ENCODE assay signal across 8 cellular contexts in genomic region chr6:41713650-41714291, GRCh38. TPM values are rescaled to one million over a fixed set of nuclear protein-coding genes. Genes with fewer than 3 reads are reported as not detected.
A peak's percentile ranks its signal among the peaks of the same experiment; 100 is the strongest.
DNase-seq lines count a peak whose midpoint lies in the region; ATAC-seq lines count a peak whose summit lies in the region.

No MANE protein-coding gene starts in this region.

- H3K9me3 Mint-ChIP-seq in CD8-positive, alpha-beta memory T cell = no peaks in the 10 kb centered on the region

- no peaks in the 10 kb centered on the region for H3K27me3 Mint-ChIP-seq in CD8-positive, alpha-beta memory T cell

- peak overlapping the region in 1 of 8 donors; percentile 19 for H3K27ac Mint-ChIP-seq in CD8-positive, alpha-beta memory T cell

- H3K4me3 Mint-ChIP-seq in CD8-positive, alpha-beta memory T cell = peak overlapping the region in 1 of 7 donors; percentile 6

- peak; percentile 37 to 51 for DNase-seq in activated T-cell treated with anti-CD3 and anti-CD28 coated beads, Interleukin-2, amount 50 U/mL, for 48 hours
- DNase-seq in occipital lobe (lab: John Stamatoyannopoulos, UW) (peak; percentile 73), superior temporal gyrus (ENCODE audit: extremely low spot score) (no peak), T-helper 1 cell (no peak), NCI-H146 treated with DMSO at 0.1 percent for 48 hours (lab: John Stamatoyannopoulos, UW; ENCODE audit: unreplicated experiment) (no peak)
- no peak for DNase-seq in CD8-positive, alpha-beta memory T cell

- CTCF ChIA-PET in CD8-positive, alpha-beta memory T cell (lab: Charles Lee) = no interaction called here

- POLR2A ChIA-PET in CD8-positive, alpha-beta memory T cell (lab: Charles Lee) = no interaction called here

- H3K4me3 ChIP-seq in CD8-positive, alpha-beta memory T cell (ENCODE audit: low read length) = no peak overlapping the region

- no peaks in the 10 kb centered on the region for H3K27me3 ChIP-seq in CD8-positive, alpha-beta memory T cell (ENCODE audit: insufficient read depth, low read length, poor library complexity, severe bottlenecking)

- H3K27ac ChIP-seq in CD8-positive, alpha-beta memory T cell (ENCODE audit: low read depth, low read length) = no peak overlapping the region

- peak; percentile 45 for ATAC-seq in GM18858 (IDR thresholded peaks at IDR 0.05; ENCODE audit: unreplicated experiment)
- ATAC-seq in HG02610 (IDR thresholded peaks at IDR 0.05; ENCODE audit: unreplicated experiment) = peak; percentile 65

- peaks cover under 1% of the 10 kb centered on the region for H3K4me1 ChIP-seq in CD8-positive, alpha-beta memory T cell (ENCODE audit: insufficient read depth, low read length)

- peaks cover 17 to 33% (median 30%) of the 10 kb centered on the region in 3 donors for H3K4me1 Mint-ChIP-seq in CD8-positive, alpha-beta memory T cell

- H3K36me3 Mint-ChIP-seq in CD8-positive, alpha-beta memory T cell = peaks cover 0 to 4% (median 0%) of the 10 kb centered on the region in 3 donors

- no peaks in the 10 kb centered on the region for H3K36me3 ChIP-seq in CD8-positive, alpha-beta memory T cell (ENCODE audit: insufficient read depth, low read length)

- H3K9me3 ChIP-seq in CD8-positive, alpha-beta memory T cell (ENCODE audit: low read length) = no peaks in the 10 kb centered on the region

RNA-seq across cellular contexts. Expression of gene TFEB, which starts 21.6 kb away (rescaled TPM):
- total RNA-seq in occipital lobe = 3.4 TPM
- 10 to 100 TPM; 12.0 to 12.5 TPM for total RNA-seq in CD8-positive, alpha-beta memory T cell
- polyA plus RNA-seq in CD8-positive, alpha-beta memory T cell = 18.8 TPM

RNA-seq across cellular contexts. Expression of gene PGC, which starts 33.4 kb away (rescaled TPM):
- total RNA-seq in occipital lobe = not detected
- not detected for total RNA-seq in CD8-positive, alpha-beta memory T cell
- polyA plus RNA-seq in CD8-positive, alpha-beta memory T cell = not detected

Comparison
In these comparisons a context has a peak if more than half of its experiments do, and no peak if none do; other contexts are left out.
1. DNase-seq: peak in activated T-cell treated with anti-CD3 and anti-CD28 coated beads, Interleukin-2, amount 50 U/mL, for 48 hours (2 of 2) and occipital lobe (single experiment); none in CD8-positive, alpha-beta memory T cell (0 of 5), superior temporal gyrus (single experiment), T-helper 1 cell (0 of 5) and NCI-H146 treated with DMSO at 0.1 percent for 48 hours (single experiment).